Comparison of ENCODE assay signal across 19 cellular contexts in the genomic region with DNA sequence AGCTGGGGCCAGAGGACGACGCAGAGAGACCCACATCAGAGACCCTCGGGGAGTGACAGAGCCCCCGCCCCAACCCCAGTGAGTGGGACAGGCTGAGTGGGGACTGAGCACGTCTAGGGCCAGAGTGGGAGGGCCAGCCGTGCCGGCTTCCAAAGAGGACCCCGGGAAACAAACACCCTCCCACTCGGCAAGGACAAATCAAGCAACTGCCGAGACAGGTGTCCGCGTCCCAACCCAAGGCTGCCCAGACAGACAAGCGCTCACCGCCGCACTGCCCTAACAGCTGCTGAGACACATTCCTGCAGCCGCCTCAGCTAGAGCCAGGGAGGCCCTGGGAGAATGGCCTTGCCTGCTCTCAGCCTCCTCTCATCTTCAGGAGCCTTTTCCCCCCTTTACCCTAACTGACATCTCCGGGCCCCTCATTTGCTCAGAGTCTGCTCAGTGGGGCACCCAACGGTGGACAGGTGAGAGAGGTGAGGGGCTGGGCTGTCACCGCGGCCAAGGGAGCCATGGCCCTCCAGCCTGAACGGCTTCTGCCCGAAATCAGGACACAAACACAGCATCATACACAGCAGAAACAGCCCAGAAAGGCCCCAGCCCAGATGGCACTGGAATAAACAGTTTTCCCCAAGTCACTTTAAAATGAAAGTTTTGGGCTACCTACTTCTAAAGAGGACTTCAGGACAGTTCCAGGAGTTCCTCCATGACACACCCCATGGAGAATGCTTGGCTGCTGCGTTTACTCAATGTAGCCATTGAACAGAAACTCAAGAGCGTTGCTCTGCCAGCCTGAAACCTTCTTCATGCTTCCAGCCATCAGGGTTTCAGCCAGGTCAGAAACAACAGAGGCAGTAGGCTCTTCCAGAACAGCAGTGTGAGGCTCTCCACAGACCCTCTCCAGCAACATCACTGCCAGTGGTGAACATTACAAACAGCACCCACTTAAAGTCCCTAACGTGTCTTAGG. TPM values are rescaled to one million over a fixed set of nuclear protein-coding genes. Genes with fewer than 3 reads are reported as not detected.
DNase-seq lines count a peak whose midpoint lies in the region; ATAC-seq and TF ChIP-seq lines count a peak whose summit lies in the region.
"Had no signal": no experiment of that assay in that cellular context is flagged by ENCODE, and none has a peak within 500 bp of the region (broad histone marks: within the 10 kb centered on the region; RNA-seq: fewer than 3 reads in every experiment).

No MANE protein-coding gene starts in this region.

- no peak overlapping the region for H3K9ac ChIP-seq in neural progenitor cell

- TF ChIP-seq CTCF in dorsolateral prefrontal cortex (IDR thresholded peaks at IDR 0.05 in 54 of 56, conservative IDR thresholded peaks at IDR 0.05 in 2 of 56; ENCODE audit: low read depth in 1 of 56, partially characterized antibody in 56 of 56) (no peak), neural progenitor cell (IDR thresholded peaks at IDR 0.05) (no peak), type B pancreatic cell (conservative IDR thresholded peaks at IDR 0.05) (no peak), gastroesophageal sphincter (IDR thresholded peaks at IDR 0.05) (no peak)

- H3K4me1 Mint-ChIP-seq in neural progenitor cell (peaks cover 7% of the 10 kb centered on the region), type B pancreatic cell (ENCODE audit: unreplicated experiment) (no peaks in the 10 kb centered on the region)
- peaks cover 0 to 13% of the 10 kb centered on the region in 2 donors for H3K4me1 Mint-ChIP-seq in stimulated activated naive B cell treated with anti-CD40 and anti-IgM and Interleukin-4, amounts not matched to agents 10 μg/mL and 1 μg/mL and 100 μg/mL, for 72 hours

- 100% methylated on average over 1 of the region's 25 CpGs; no CpG with 5 or more reads in 1 of the 2 donors for WGBS in gastroesophageal sphincter (ENCODE audit: low coverage in 1 of 2), 2 donors

- H3K9me3 ChIP-seq in neural progenitor cell (ENCODE audit: low read depth) (peaks cover 24% of the 10 kb centered on the region), gastroesophageal sphincter (peaks cover 0 to 46% (median 0%) of the 10 kb centered on the region in 3 donors)

- intact Hi-C loops in dorsolateral prefrontal cortex (cut with DNase I) = no loop called here

- peak; percentile 1 for DNase-seq in activated gamma-delta T cell treated with Interleukin-2 at 50 U/mL for 16 hours
- DNase-seq in activated gamma-delta T cell (lab: John Stamatoyannopoulos, UW) = no peak
- DNase-seq in dorsolateral prefrontal cortex = peak in 7 of 10 donors; percentile 10 to 43 (median 27)
- DNase-seq in neural progenitor cell (ENCODE audit: low spot score) = peak; percentile 59
- DNase-seq in type B pancreatic cell (ENCODE audit: extremely low spot score, unreplicated experiment) = peak; percentile 65
- DNase-seq in stimulated activated naive B cell treated with anti-CD40 and anti-IgM and Interleukin-4, amounts not matched to agents 10 μg/mL and 1 μg/mL and 100 μg/mL, for 72 hours = no peak
- DNase-seq in NAMALWA (ENCODE audit: low spot score) = no peak
- DNase-seq: activated naive CD4-positive, alpha-beta T cell; CD8-positive, alpha-beta memory T cell; dermis blood vessel endothelial cell; EL; mesenchymal stem cell; NCI-H69; nucleus accumbens; stimulated activated naive CD4-positive, alpha-beta T cell had no signal

- H3K27ac Mint-ChIP-seq in neural progenitor cell = no peak overlapping the region
- no peak overlapping the region for H3K27ac Mint-ChIP-seq in type B pancreatic cell
- H3K27ac Mint-ChIP-seq in stimulated activated naive B cell treated with anti-CD40 and anti-IgM and Interleukin-4, amounts not matched to agents 10 μg/mL and 1 μg/mL and 100 μg/mL, for 72 hours = no peak overlapping the region
- H3K27ac Mint-ChIP-seq: CD8-positive, alpha-beta memory T cell; IgD-negative memory B cell had no signal

- no peak overlapping the region for H2AFZ ChIP-seq in neural progenitor cell (replicated peaks)

- H3K4me3 ChIP-seq in dorsolateral prefrontal cortex = no peak overlapping the region
- H3K4me3 ChIP-seq in neural progenitor cell = no peak overlapping the region
- H3K4me3 ChIP-seq in gastroesophageal sphincter = no peak overlapping the region
- H3K4me3 ChIP-seq: esophagus muscularis mucosa, skin epidermis had no signal

- TF ChIP-seq EP300 in gastroesophageal sphincter (IDR thresholded peaks at IDR 0.05) = no peak

- no peak overlapping the region for H3K27ac ChIP-seq in dorsolateral prefrontal cortex
- H3K27ac ChIP-seq in neural progenitor cell = no peak overlapping the region
- no peak overlapping the region for H3K27ac ChIP-seq in gastroesophageal sphincter
- H3K27ac ChIP-seq: esophagus muscularis mucosa, skin epidermis had no signal

- peaks cover 57% of the 10 kb centered on the region for H3K9me3 Mint-ChIP-seq in neural progenitor cell
- peaks cover 7% of the 10 kb centered on the region for H3K9me3 Mint-ChIP-seq in type B pancreatic cell
- H3K9me3 Mint-ChIP-seq in stimulated activated naive B cell treated with anti-CD40 and anti-IgM and Interleukin-4, amounts not matched to agents 10 μg/mL and 1 μg/mL and 100 μg/mL, for 72 hours = peaks cover 25 to 26% of the 10 kb centered on the region in 2 donors

- H3K4me3 Mint-ChIP-seq in neural progenitor cell (no peak overlapping the region), type B pancreatic cell (no peak overlapping the region)
- no peak overlapping the region for H3K4me3 Mint-ChIP-seq in stimulated activated naive B cell treated with anti-CD40 and anti-IgM and Interleukin-4, amounts not matched to agents 10 μg/mL and 1 μg/mL and 100 μg/mL, for 72 hours
- H3K4me3 Mint-ChIP-seq: CD8-positive, alpha-beta memory T cell; IgD-negative memory B cell had no signal

- no peaks in the 10 kb centered on the region for H3K79me2 ChIP-seq in neural progenitor cell (ENCODE audit: low read depth)

- H3K36me3 Mint-ChIP-seq in neural progenitor cell (peaks cover 62% of the 10 kb centered on the region), type B pancreatic cell (peaks cover 46% of the 10 kb centered on the region)
- peaks cover 72% of the 10 kb centered on the region in 2 donors for H3K36me3 Mint-ChIP-seq in stimulated activated naive B cell treated with anti-CD40 and anti-IgM and Interleukin-4, amounts not matched to agents 10 μg/mL and 1 μg/mL and 100 μg/mL, for 72 hours

- no peak for ATAC-seq in gastroesophageal sphincter
- ATAC-seq in stimulated activated naive B cell treated with anti-CD40 and anti-IgM and Interleukin-4, amounts not matched to agents 10 μg/mL and 1 μg/mL and 100 μg/mL, for 72 hours (replicated peaks) = no peak

- H4K20me1 ChIP-seq in neural progenitor cell (ENCODE audit: low read depth) = peaks cover 27% of the 10 kb centered on the region

- peak overlapping the region; percentile 71 for H3K4me2 ChIP-seq in neural progenitor cell

- no peaks in the 10 kb centered on the region for H3K36me3 ChIP-seq in neural progenitor cell
- H3K36me3 ChIP-seq in gastroesophageal sphincter = peaks cover 0 to 38% of the 10 kb centered on the region in 2 donors

- H3K27me3 Mint-ChIP-seq in neural progenitor cell (ENCODE audit: insufficient read depth, low read depth) (peaks cover 7% of the 10 kb centered on the region), type B pancreatic cell (no peaks in the 10 kb centered on the region)
- no peaks in the 10 kb centered on the region for H3K27me3 Mint-ChIP-seq in stimulated activated naive B cell treated with anti-CD40 and anti-IgM and Interleukin-4, amounts not matched to agents 10 μg/mL and 1 μg/mL and 100 μg/mL, for 72 hours
- H3K27me3 Mint-ChIP-seq: IgD-negative memory B cell had no signal

- H3F3A ChIP-seq in neural progenitor cell (ENCODE audit: low read depth) = peaks cover 16% of the 10 kb centered on the region

- TF ChIP-seq POLR2A in gastroesophageal sphincter (IDR thresholded peaks at IDR 0.05) = no peak

- peaks cover 17% of the 10 kb centered on the region for H3K4me1 ChIP-seq in neural progenitor cell
- H3K4me1 ChIP-seq in gastroesophageal sphincter = peaks cover 0 to 22% (median 6%) of the 10 kb centered on the region in 3 donors

- no peaks in the 10 kb centered on the region for H3K27me3 ChIP-seq in dorsolateral prefrontal cortex
- H3K27me3 ChIP-seq in neural progenitor cell = no peaks in the 10 kb centered on the region
- H3K27me3 ChIP-seq in gastroesophageal sphincter = no peaks in the 10 kb centered on the region
- H3K27me3 ChIP-seq: esophagus muscularis mucosa had no signal

RNA-seq across cellular contexts. Expression of a gene that starts 23.6 kb away (rescaled TPM):
- total RNA-seq in dorsolateral prefrontal cortex (100 to 1,000 TPM in 40 of 120 experiments, 10 to 100 TPM in 80; 48.9 to 138 (median 96.6) TPM), neural progenitor cell (ENCODE audit: low replicate concordance) (5.8 and 22.3 TPM in 2 replicates), type B pancreatic cell (ENCODE audit: low replicate concordance) (39.3 and 39.7 TPM in 2 replicates), gastroesophageal sphincter (10 to 100 TPM; 32.2 to 42.6 (median 35.6) TPM)

RNA-seq across cellular contexts. Expression of a gene that starts 36.6 kb away (rescaled TPM):
- 10 to 100 TPM in 105 of 120 experiments, 1 to 10 TPM in 15; 5.7 to 22.6 (median 13.2) TPM for total RNA-seq in dorsolateral prefrontal cortex
- total RNA-seq in neural progenitor cell (ENCODE audit: low replicate concordance) = 1.7 TPM in 1 of 2 replicates, not detected in the other
- 9.9 and 25.0 TPM in 2 replicates for total RNA-seq in type B pancreatic cell (ENCODE audit: low replicate concordance)
- total RNA-seq in gastroesophageal sphincter = 10 to 100 TPM in 3 of 4 donors, 1 to 10 TPM in 1; 3.2 to 23.8 (median 12.4) TPM

Comparison
In these comparisons a context has a peak if more than half of its experiments do, and no peak if none do; other contexts are left out.
1. DNase-seq: peak in activated gamma-delta T cell treated with Interleukin-2 at 50 U/mL for 16 hours (single experiment), dorsolateral prefrontal cortex (7 of 10), neural progenitor cell (single experiment) and type B pancreatic cell (single experiment); none in activated gamma-delta T cell (single experiment), stimulated activated naive B cell treated with anti-CD40 and anti-IgM and Interleukin-4, amounts not matched to agents 10 μg/mL and 1 μg/mL and 100 μg/mL, for 72 hours (single experiment) and NAMALWA (single experiment).